Comparison of ENCODE assay signal across 17 cellular contexts in the genomic region with DNA sequence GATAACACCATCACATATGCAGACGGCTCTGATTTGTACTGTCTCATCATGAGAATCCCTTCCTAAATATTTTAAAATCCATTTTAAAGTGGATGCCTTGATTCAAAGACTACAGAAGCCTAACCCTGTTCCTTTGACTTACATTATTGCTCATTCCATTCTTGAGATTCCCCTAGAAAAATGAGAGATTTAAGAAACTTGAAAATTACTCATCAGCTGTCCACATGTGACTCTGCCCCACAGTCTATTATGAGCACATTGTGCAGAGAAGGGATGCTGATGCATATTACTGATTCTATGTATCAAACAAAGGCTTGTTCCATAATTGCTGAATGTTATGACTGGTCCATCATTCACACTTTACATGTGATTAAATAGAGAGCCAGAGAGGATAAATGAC.
"Had no signal": no experiment of that assay in that cellular context is flagged by ENCODE, and none has a peak within 500 bp of the region (broad histone marks: within the 10 kb centered on the region; RNA-seq: fewer than 3 reads in every experiment).

No MANE protein-coding gene starts in this region.

- H3K4me1 Mint-ChIP-seq: activated CD8-positive, alpha-beta memory T cell treated with anti-CD3 and anti-CD28 coated beads, Interleukin-2, amount 10 ng/mL, durations not matched to agents 7 days and 5 days had no signal

- H3K27ac ChIP-seq: epithelial cell of prostate, thyroid gland, vagina had no signal

- DNase-seq: activated CD4-positive, alpha-beta T cell treated with anti-CD3 and anti-CD28 coated beads, Interleukin-2, amount 50 U/mL, for 48 hours; activated CD8-positive, alpha-beta memory T cell treated with anti-CD3 and anti-CD28 coated beads, Interleukin-2, amount 10 ng/mL, durations not matched to agents 7 days and 5 days; activated effector memory CD4-positive, alpha-beta T cell treated with anti-CD3 and anti-CD28 coated beads, Interleukin-2, amount 50 U/mL, for 16 hours; activated T-cell treated with anti-CD3 and anti-CD28 coated beads, Interleukin-2, amount 50 U/mL, for 24 hours; anterior cingulate cortex; effector memory CD4-positive, alpha-beta T cell; glutamatergic neuron; mammary epithelial cell; stimulated activated CD4-positive, alpha-beta T cell treated with anti-CD3 and anti-CD28 coated beads, Interleukin-15, amount 100 ng/mL, for 24 hours; stimulated activated CD4-positive, alpha-beta T cell treated with anti-CD3 and anti-CD28 coated beads, Interleukin-4, amount 100 ng/mL, for 4 hours; T-helper 2 cell had no signal

- H3K36me3 ChIP-seq: thyroid gland, vagina had no signal

- H3K9me3 ChIP-seq: thyroid gland, vagina had no signal

- H3K27me3 Mint-ChIP-seq: activated CD8-positive, alpha-beta memory T cell treated with anti-CD3 and anti-CD28 coated beads, Interleukin-2, amount 10 ng/mL, durations not matched to agents 7 days and 5 days; activated naive CD8-positive, alpha-beta T cell; activated T-cell treated with anti-CD3 and anti-CD28 coated beads, Interleukin-2, amount 50 U/mL, for 24 hours had no signal

- H3K27me3 ChIP-seq: thyroid gland, vagina had no signal

- H3K9me3 Mint-ChIP-seq: nephron had no signal

- H3K27ac Mint-ChIP-seq: activated CD8-positive, alpha-beta memory T cell treated with anti-CD3 and anti-CD28 coated beads, Interleukin-2, amount 10 ng/mL, durations not matched to agents 7 days and 5 days; activated naive CD8-positive, alpha-beta T cell; activated T-cell treated with anti-CD3 and anti-CD28 coated beads, Interleukin-2, amount 50 U/mL, for 24 hours; nephron had no signal

- ATAC-seq: activated CD4-positive, CD25-positive, alpha-beta regulatory T cell treated with anti-CD3 and anti-CD28 coated beads, Interleukin-2, amount 50 U/mL, for 24 hours; activated CD8-positive, alpha-beta memory T cell treated with anti-CD3 and anti-CD28 coated beads, Interleukin-2, amount 10 ng/mL, durations not matched to agents 7 days and 5 days had no signal

- H3K4me3 ChIP-seq: thyroid gland, vagina had no signal

- H3K4me1 ChIP-seq: vagina had no signal

- H3K4me3 Mint-ChIP-seq: activated CD8-positive, alpha-beta memory T cell treated with anti-CD3 and anti-CD28 coated beads, Interleukin-2, amount 10 ng/mL, durations not matched to agents 7 days and 5 days; activated naive CD8-positive, alpha-beta T cell; activated T-cell treated with anti-CD3 and anti-CD28 coated beads, Interleukin-2, amount 50 U/mL, for 24 hours; nephron had no signal

- H3K36me3 Mint-ChIP-seq: activated CD8-positive, alpha-beta memory T cell treated with anti-CD3 and anti-CD28 coated beads, Interleukin-2, amount 10 ng/mL, durations not matched to agents 7 days and 5 days; activated naive CD8-positive, alpha-beta T cell had no signal
